In the genomic region with DNA sequence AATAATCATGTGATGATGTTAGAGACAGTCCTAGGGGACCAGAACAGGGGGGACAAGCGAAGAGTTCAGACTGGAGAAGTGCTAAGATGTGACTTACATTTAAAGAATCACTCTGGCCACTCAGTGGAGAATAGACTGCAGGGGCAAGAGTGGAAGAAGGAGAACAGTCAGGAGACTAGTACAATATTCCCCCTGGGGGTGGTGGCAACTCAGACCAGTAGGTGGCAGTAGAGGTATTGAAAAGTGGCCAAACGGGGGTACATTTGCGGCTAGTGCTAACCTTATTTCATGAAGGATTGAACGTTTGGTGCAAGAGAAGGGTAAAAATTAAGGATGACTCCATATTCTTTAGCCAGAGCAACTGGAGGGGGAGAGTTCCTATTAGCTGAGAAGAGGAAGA, we compare ENCODE assay signal across 8 cellular contexts. TPM values are rescaled to one million over a fixed set of nuclear protein-coding genes. Genes with fewer than 3 reads are reported as not detected.
DNase-seq lines count a peak whose midpoint lies in the region; ATAC-seq and TF ChIP-seq lines count a peak whose summit lies in the region.

No MANE protein-coding gene starts in this region.

- peak; percentile 22 to 47 (median 40) for DNase-seq in CD4-positive, alpha-beta memory T cell
- DNase-seq in HCT116 (ENCODE audit: low read depth, low spot score) = peak; percentile 22
- DNase-seq in NCI-H69 (lab: John Stamatoyannopoulos, UW) = peak; percentile 69
- peak; percentile 62 for DNase-seq in activated CD8-positive, alpha-beta T cell treated with anti-CD3 and anti-CD28 coated beads for 36 hours
- no peak for DNase-seq in epithelial cell of proximal tubule (ENCODE audit: low read depth)
- peak; percentile 8 to 51 (median 34) for DNase-seq in naive thymus-derived CD4-positive, alpha-beta T cell
- DNase-seq in ureter (ENCODE audit: low spot score) = peak; percentile 56
- no peak for DNase-seq in suprapubic skin (ENCODE audit: low spot score in 2 of 2)

- peaks cover 3% of the 10 kb centered on the region for H3K4me1 ChIP-seq in CD4-positive, alpha-beta memory T cell (ENCODE audit: insufficient read depth, low read length)
- peaks cover 0 to 7% of the 10 kb centered on the region in 2 experiments; a peak in 1 of 4 replicates for H3K4me1 ChIP-seq in HCT116 (ENCODE audit: control insufficient read depth in 1 of 2, insufficient read depth in 2 of 2, low read length in 2 of 2)
- H3K4me1 ChIP-seq in naive thymus-derived CD4-positive, alpha-beta T cell (ENCODE audit: control insufficient read depth in 2 of 2, insufficient read depth in 2 of 2, low read length in 2 of 2) = no peaks in the 10 kb centered on the region
- peaks cover 4% of the 10 kb centered on the region for H3K4me1 ChIP-seq in suprapubic skin

- RAD21 ChIA-PET in HCT116 (lab: Charles Lee; ENCODE audit: low non-redundant PET in 1 of 2, low total read pairs in 2 of 2, uncharacterized antibody in 2 of 2, unreplicated experiment in 2 of 2) = no interaction called here

- POLR2A ChIA-PET in CD4-positive, alpha-beta memory T cell (lab: Charles Lee; ENCODE audit: partially characterized antibody) = no interaction called here
- POLR2A ChIA-PET in HCT116 (lab: Charles Lee) = no interaction called here
- POLR2A ChIA-PET in activated CD8-positive, alpha-beta T cell treated with anti-CD3 and anti-CD28 coated beads for 36 hours (lab: Charles Lee) = no interaction called here
- POLR2A ChIA-PET in naive thymus-derived CD4-positive, alpha-beta T cell (lab: Charles Lee) = no interaction called here

- CTCF ChIA-PET in CD4-positive, alpha-beta memory T cell (lab: Charles Lee; ENCODE audit: partially characterized antibody) = no interaction called here
- CTCF ChIA-PET in HCT116 (lab: Charles Lee) = no interaction called here
- CTCF ChIA-PET in activated CD8-positive, alpha-beta T cell treated with anti-CD3 and anti-CD28 coated beads for 36 hours (lab: Charles Lee) = interaction anchor here (0.9 to 4.5 kb wide), 3 partner anchors 14 to 67 kb away, joined by 3 to 15 read pairs (median 4); no protein-coding TSS in a partner anchor
- CTCF ChIA-PET in naive thymus-derived CD4-positive, alpha-beta T cell (lab: Charles Lee) = no interaction called here

- no peaks in the 10 kb centered on the region for H3K36me3 Mint-ChIP-seq in CD4-positive, alpha-beta memory T cell
- no peaks in the 10 kb centered on the region for H3K36me3 Mint-ChIP-seq in activated CD8-positive, alpha-beta T cell treated with anti-CD3 and anti-CD28 coated beads for 36 hours (ENCODE audit: low read depth)
- H3K36me3 Mint-ChIP-seq in naive thymus-derived CD4-positive, alpha-beta T cell = no peaks in the 10 kb centered on the region

- no peaks in the 10 kb centered on the region for H3K36me3 ChIP-seq in CD4-positive, alpha-beta memory T cell (ENCODE audit: insufficient read depth, low read length)
- H3K36me3 ChIP-seq in HCT116 (ENCODE audit: control insufficient read depth in 1 of 2, insufficient read depth in 2 of 2, low read length in 2 of 2) (no peaks in the 10 kb centered on the region), suprapubic skin (no peaks in the 10 kb centered on the region)
- no peaks in the 10 kb centered on the region for H3K36me3 ChIP-seq in naive thymus-derived CD4-positive, alpha-beta T cell (ENCODE audit: control insufficient read depth in 2 of 3, insufficient read depth in 3 of 3, low read length in 3 of 3)

- ATAC-seq in HCT116 = peak; percentile 33; the same call in 1 of the 2 replicates
- ATAC-seq in activated CD8-positive, alpha-beta T cell treated with anti-CD3 and anti-CD28 coated beads for 36 hours = peak; percentile 60
- ATAC-seq in naive thymus-derived CD4-positive, alpha-beta T cell = peak; percentile 74

- WGBS in suprapubic skin = 18% methylated on average over 4 of the region's 4 CpGs

- no peaks in the 10 kb centered on the region for H4K20me1 ChIP-seq in HCT116 (ENCODE audit: insufficient read depth)

- no peak overlapping the region for H3K9ac ChIP-seq in HCT116 (ENCODE audit: low read length)

- H3K27me3 ChIP-seq in CD4-positive, alpha-beta memory T cell (ENCODE audit: insufficient read depth, low read length) = no peaks in the 10 kb centered on the region
- H3K27me3 ChIP-seq in HCT116 (ENCODE audit: insufficient read depth, low read length) (no peaks in the 10 kb centered on the region), suprapubic skin (no peaks in the 10 kb centered on the region)
- H3K27me3 ChIP-seq in naive thymus-derived CD4-positive, alpha-beta T cell (ENCODE audit: control insufficient read depth in 2 of 2, insufficient read depth in 2 of 2, low read length in 2 of 2) = no peaks in the 10 kb centered on the region

- H3K4me3 Mint-ChIP-seq in CD4-positive, alpha-beta memory T cell = no peak overlapping the region
- no peak overlapping the region for H3K4me3 Mint-ChIP-seq in activated CD8-positive, alpha-beta T cell treated with anti-CD3 and anti-CD28 coated beads for 36 hours
- H3K4me3 Mint-ChIP-seq in naive thymus-derived CD4-positive, alpha-beta T cell = no peak overlapping the region

- H2AFZ ChIP-seq in HCT116 (ENCODE audit: low read depth, low read length, poor library complexity, severe bottlenecking) = no peak overlapping the region

- H3K4me2 ChIP-seq in HCT116 (ENCODE audit: low read length) = no peak overlapping the region

- TF ChIP-seq EP300 in suprapubic skin (IDR thresholded peaks at IDR 0.05) = no peak

- no peaks in the 10 kb centered on the region for H3K9me2 ChIP-seq in HCT116 (ENCODE audit: insufficient read depth)

- no peak overlapping the region for H3K27ac Mint-ChIP-seq in CD4-positive, alpha-beta memory T cell
- H3K27ac Mint-ChIP-seq in activated CD8-positive, alpha-beta T cell treated with anti-CD3 and anti-CD28 coated beads for 36 hours = no peak overlapping the region
- H3K27ac Mint-ChIP-seq in naive thymus-derived CD4-positive, alpha-beta T cell = no peak overlapping the region

- peaks cover 4 to 8% of the 10 kb centered on the region in 2 donors for H3K27me3 Mint-ChIP-seq in CD4-positive, alpha-beta memory T cell
- no peaks in the 10 kb centered on the region for H3K27me3 Mint-ChIP-seq in activated CD8-positive, alpha-beta T cell treated with anti-CD3 and anti-CD28 coated beads for 36 hours
- H3K27me3 Mint-ChIP-seq in naive thymus-derived CD4-positive, alpha-beta T cell = peaks cover 4 to 34% (median 6%) of the 10 kb centered on the region in 5 donors

- TF ChIP-seq CTCF in HCT116 (IDR thresholded peaks at IDR 0.05 in 2 of 3, conservative IDR thresholded peaks at IDR 0.05 in 1 of 3; ENCODE audit: borderline replicate concordance in 1 of 3, insufficient read depth in 1 of 3, low read depth in 2 of 3, low read length in 2 of 3) (peak; percentile 36 to 67 (median 60); a peak in 5 of 6 replicates), epithelial cell of proximal tubule (conservative IDR thresholded peaks at IDR 0.05; ENCODE audit: low read depth, low read length) (peak; percentile 68), suprapubic skin (IDR thresholded peaks at IDR 0.05) (peak in 1 of 2 donors; percentile 14)
- TF ChIP-seq CTCF in activated CD8-positive, alpha-beta T cell treated with anti-CD3 and anti-CD28 coated beads for 36 hours (IDR thresholded peaks at IDR 0.05) = peak; percentile 59

- peak; percentile 64 for TF ChIP-seq RAD21 in HCT116 (IDR thresholded peaks at IDR 0.05; ENCODE audit: low read depth)

- peaks cover 4 to 8% (median 5%) of the 10 kb centered on the region in 4 donors for H3K4me1 Mint-ChIP-seq in CD4-positive, alpha-beta memory T cell
- H3K4me1 Mint-ChIP-seq in activated CD8-positive, alpha-beta T cell treated with anti-CD3 and anti-CD28 coated beads for 36 hours (ENCODE audit: low read depth) = peaks cover 2% of the 10 kb centered on the region
- H3K4me1 Mint-ChIP-seq in naive thymus-derived CD4-positive, alpha-beta T cell = peaks cover 2 to 13% (median 9%) of the 10 kb centered on the region in 7 donors

- H3K27ac ChIP-seq in CD4-positive, alpha-beta memory T cell (ENCODE audit: low read depth, low read length) = no peak overlapping the region
- H3K27ac ChIP-seq in HCT116 (ENCODE audit: low read depth, low read length) (no peak overlapping the region), suprapubic skin (no peak overlapping the region)
- H3K27ac ChIP-seq in naive thymus-derived CD4-positive, alpha-beta T cell (ENCODE audit: low read depth, low read length) = no peak overlapping the region

- intact Hi-C loops in CD4-positive, alpha-beta memory T cell (cut with micrococcal nuclease) = loop anchor here (2.0 to 5.0 kb wide), 2 partner anchors 474 to 947 kb away; no protein-coding TSS in a partner anchor
- intact Hi-C loops in HCT116 (cut with micrococcal nuclease) = loop anchor here (1.0 to 10.0 kb wide), 2 partner anchors 67 to 147 kb away; no protein-coding TSS in a partner anchor
- intact Hi-C loops in activated CD8-positive, alpha-beta T cell treated with anti-CD3 and anti-CD28 coated beads for 36 hours (cut with micrococcal nuclease) = loop anchor here (10.0 kb wide), 1 partner anchor 147 kb away; no protein-coding TSS in a partner anchor
- intact Hi-C loops in naive thymus-derived CD4-positive, alpha-beta T cell (cut with micrococcal nuclease) = loop anchor here (1.0 to 10.0 kb wide), 9 partner anchors 67 to 1463 kb away; a partner anchor contains a TSS

- no peaks in the 10 kb centered on the region for H3K79me2 ChIP-seq in HCT116 (ENCODE audit: insufficient read depth, low read length)

- no peak for TF ChIP-seq POLR2A in HCT116 (IDR thresholded peaks at IDR 0.05; ENCODE audit: borderline replicate concordance, extremely low read depth, insufficient read depth, insufficient read length)
- TF ChIP-seq POLR2A in suprapubic skin (IDR thresholded peaks at IDR 0.05) = no peak

- H3K4me3 ChIP-seq in CD4-positive, alpha-beta memory T cell (ENCODE audit: low read length in 2 of 2) = no peak overlapping the region
- H3K4me3 ChIP-seq in HCT116 (replicated peaks in 1 of 2; ENCODE audit: low read depth in 1 of 2, low read length in 2 of 2) = no peak overlapping the region
- H3K4me3 ChIP-seq in epithelial cell of proximal tubule (ENCODE audit: low read depth, low read length) = no peak overlapping the region
- H3K4me3 ChIP-seq in naive thymus-derived CD4-positive, alpha-beta T cell (ENCODE audit: low read length) = no peak overlapping the region
- no peak overlapping the region for H3K4me3 ChIP-seq in suprapubic skin

- no peaks in the 10 kb centered on the region for H3K9me3 Mint-ChIP-seq in CD4-positive, alpha-beta memory T cell
- H3K9me3 Mint-ChIP-seq in activated CD8-positive, alpha-beta T cell treated with anti-CD3 and anti-CD28 coated beads for 36 hours = no peaks in the 10 kb centered on the region
- peaks cover 0 to 2% (median 0%) of the 10 kb centered on the region in 11 donors for H3K9me3 Mint-ChIP-seq in naive thymus-derived CD4-positive, alpha-beta T cell

- BruUV-seq in HCT116 (replicated peaks; lab: Mats Ljungman, UMichigan) = no TSS peak

- no peaks in the 10 kb centered on the region for H3K9me3 ChIP-seq in CD4-positive, alpha-beta memory T cell (ENCODE audit: control insufficient read depth in 1 of 2, low read length in 2 of 2)
- H3K9me3 ChIP-seq in HCT116 (ENCODE audit: control insufficient read depth in 1 of 2, insufficient read depth in 1 of 2, low read depth in 1 of 2, low read length in 2 of 2) (no peaks in the 10 kb centered on the region), suprapubic skin (no peaks in the 10 kb centered on the region)
- H3K9me3 ChIP-seq in naive thymus-derived CD4-positive, alpha-beta T cell (ENCODE audit: control insufficient read depth in 2 of 3, low read length in 3 of 3) = no peaks in the 10 kb centered on the region

RNA-seq across cellular contexts. Expression of a gene that starts 2.7 kb away (rescaled TPM):
- not detected for total RNA-seq in CD4-positive, alpha-beta memory T cell
- not detected for polyA plus RNA-seq in CD4-positive, alpha-beta memory T cell
- total RNA-seq in HCT116 (2021; ENCODE audit: unreplicated experiment) = not detected
- not detected in 2 replicates for polyA plus RNA-seq in HCT116 (2012)
- total RNA-seq in activated CD8-positive, alpha-beta T cell treated with anti-CD3 and anti-CD28 coated beads for 36 hours = not detected
- not detected in 2 replicates for total RNA-seq in epithelial cell of proximal tubule
- not detected for total RNA-seq in naive thymus-derived CD4-positive, alpha-beta T cell
- polyA plus RNA-seq in naive thymus-derived CD4-positive, alpha-beta T cell = not detected
- total RNA-seq in ureter = 1.4 TPM
- 1 to 10 TPM in 3 of 4 donors, under 1 TPM in 1; 0.45 to 1.9 (median 1.5) TPM for total RNA-seq in suprapubic skin

RNA-seq across cellular contexts. Expression of a gene that starts 4.7 kb away (rescaled TPM):
- under 1 TPM in 1 of 2 experiments, not detected in 1; 0.53 TPM for total RNA-seq in CD4-positive, alpha-beta memory T cell
- not detected for polyA plus RNA-seq in CD4-positive, alpha-beta memory T cell
- 27.5 TPM for total RNA-seq in HCT116 (2021; ENCODE audit: unreplicated experiment)
- polyA plus RNA-seq in HCT116 (2012) = 11.0 and 14.0 TPM in 2 replicates
- total RNA-seq in activated CD8-positive, alpha-beta T cell treated with anti-CD3 and anti-CD28 coated beads for 36 hours = 1 to 10 TPM in 1 of 2 experiments, under 1 TPM in 1; 0.74 to 1.2 TPM
- 12.7 and 16.1 TPM in 2 replicates for total RNA-seq in epithelial cell of proximal tubule
- total RNA-seq in naive thymus-derived CD4-positive, alpha-beta T cell = 1 to 10 TPM in 1 of 5 experiments, under 1 TPM in 2, not detected in 2; 0.49 to 4.6 (median 0.70) TPM
- not detected for polyA plus RNA-seq in naive thymus-derived CD4-positive, alpha-beta T cell
- 19.0 TPM for total RNA-seq in ureter
- total RNA-seq in suprapubic skin = 10 to 100 TPM in 3 of 4 donors, 1 to 10 TPM in 1; 4.4 to 24.4 (median 14.7) TPM

Comparison
In these comparisons a context has a peak if more than half of its experiments do, and no peak if none do; other contexts are left out.
1. DNase-seq: peak in CD4-positive, alpha-beta memory T cell (5 of 5), HCT116 (single experiment), NCI-H69 (single experiment), activated CD8-positive, alpha-beta T cell treated with anti-CD3 and anti-CD28 coated beads for 36 hours (single experiment), naive thymus-derived CD4-positive, alpha-beta T cell (9 of 9) and ureter (single experiment); none in epithelial cell of proximal tubule (single experiment) and suprapubic skin (0 of 2).
2. Peak in every context shown above with its lines, with median percentiles within 50 percentile points of each other: ATAC-seq.